In genomic region chr7:92843034-92843760, GRCh38 we compare ENCODE assay signal across 23 cellular contexts. TPM values are rescaled to one million over a fixed set of nuclear protein-coding genes. Genes with fewer than 3 reads are reported as not detected.
DNase-seq lines count a peak whose midpoint lies in the region; ATAC-seq, FAIRE-seq and TF ChIP-seq lines count a peak whose summit lies in the region.
"Had no signal": no experiment of that assay in that cellular context is flagged by ENCODE, and none has a peak within 500 bp of the region (broad histone marks: within the 10 kb centered on the region; RNA-seq: fewer than 3 reads in every experiment).

No MANE protein-coding gene starts in this region.

- H3K4me3 ChIP-seq in AG04449 (ENCODE audit: low read depth, low read length) (no peak overlapping the region), K562 (no peak overlapping the region), mesenchymal stem cell (ENCODE audit: insufficient read depth in 1 of 2, low read depth in 1 of 2, low read length in 2 of 2) (no peak overlapping the region)
- H3K4me3 ChIP-seq: ascending aorta, gastrocnemius medialis, GM12878, HAP-1 had no signal

- no peak overlapping the region for H2BK15ac ChIP-seq in mesenchymal stem cell (ENCODE audit: low read depth, poor library complexity, severe bottlenecking)

- ATAC-seq in K562, result peak; percentile 27; the same call in 2 of the 3 replicates
- ATAC-seq: activated T-helper 17 cell treated with anti-CD3 and anti-CD28 coated beads, Interleukin-2, amount 50 U/mL, for 72 hours; gastrocnemius medialis; GM12878 had no signal

- H3K27ac ChIP-seq in KOPT-K1 (ENCODE audit: low read depth, low read length, poor library complexity, severe bottlenecking) (peak overlapping the region; percentile 98), K562 (ENCODE audit: extremely low read depth, low read depth, low read length) (no peak overlapping the region), mesenchymal stem cell (ENCODE audit: low read length, poor library complexity, severe bottlenecking) (no peak overlapping the region)
- H3K27ac ChIP-seq: ascending aorta, epithelial cell of prostate, gastrocnemius medialis had no signal

- TF ChIP-seq EP300 in K562 (IDR thresholded peaks at IDR 0.05; ENCODE audit: low read length), result no peak

- H4K8ac ChIP-seq in mesenchymal stem cell (ENCODE audit: low read length), result no peak overlapping the region

- H2AK5ac ChIP-seq in mesenchymal stem cell (ENCODE audit: low read length, severe bottlenecking), result no peak overlapping the region

- WGBS in K562 (ENCODE audit: insufficient coverage, low coverage, missing lambda C conversion rate), result 82% methylated on average over 4 of the region's 4 CpGs
- 85% methylated on average over 4 of the region's 4 CpGs for WGBS in mesenchymal stem cell

- H3K4me1 ChIP-seq in K562 (replicated peaks in 1 of 2; ENCODE audit: control insufficient read depth in 2 of 2, insufficient read depth in 2 of 2, low read length in 2 of 2) (no peaks in the 10 kb centered on the region; a peak in 2 of 5 replicates), mesenchymal stem cell (ENCODE audit: control insufficient read depth, insufficient read depth, low read depth, low read length) (peaks cover 1% of the 10 kb centered on the region)
- H3K4me1 ChIP-seq: ascending aorta, gastrocnemius medialis, HAP-1 had no signal

- no peak overlapping the region for H3K14ac ChIP-seq in mesenchymal stem cell (ENCODE audit: low read length in 2 of 2)

- TF ChIP-seq POLR2A in K562 (conservative IDR thresholded peaks at IDR 0.05), result no peak

- no peaks in the 10 kb centered on the region for H3K9me3 ChIP-seq in KOPT-K1 (ENCODE audit: insufficient read depth, low read length, poor library complexity, severe bottlenecking)
- no peaks in the 10 kb centered on the region for H3K9me3 ChIP-seq in K562 (replicated peaks; ENCODE audit: control insufficient read depth, insufficient read depth, low read depth, low read length)
- H3K9me3 ChIP-seq in mesenchymal stem cell (ENCODE audit: control insufficient read depth, low read length), result no peaks in the 10 kb centered on the region
- H3K9me3 ChIP-seq: ascending aorta, gastrocnemius medialis, HAP-1 had no signal

- H3K36me3 ChIP-seq in KOPT-K1 (ENCODE audit: insufficient read depth, low read length) (peaks cover 37% of the 10 kb centered on the region), K562 (ENCODE audit: control insufficient read depth, insufficient read depth, low read length) (no peaks in the 10 kb centered on the region), mesenchymal stem cell (ENCODE audit: control insufficient read depth in 1 of 2, insufficient read depth in 2 of 2, low read depth in 1 of 2, low read length in 2 of 2) (no peaks in the 10 kb centered on the region)
- H3K36me3 ChIP-seq: ascending aorta, gastrocnemius medialis, HAP-1 had no signal

- CTCF ChIA-PET in AG04449 (lab: Yijun Ruan, JAX) (no interaction called here), K562 (lab: Yijun Ruan, JAX; ENCODE audit: low intra/inter-chr PET ratio) (no interaction called here)

- H4K20me1 ChIP-seq in K562 (replicated peaks; ENCODE audit: control insufficient read depth, insufficient read depth, low read length), result no peaks in the 10 kb centered on the region

- TF ChIP-seq CTCF in AG04449 (IDR thresholded peaks at IDR 0.05; ENCODE audit: insufficient read depth, low read length, missing control alignments) (no peak), K562 (IDR thresholded peaks at IDR 0.05 in 2 of 3, conservative IDR thresholded peaks at IDR 0.05 in 1 of 3; ENCODE audit: insufficient read depth in 2 of 3, low read depth in 1 of 3, low read length in 3 of 3) (no peak)

- H2BK12ac ChIP-seq in mesenchymal stem cell (ENCODE audit: low read length in 2 of 2), result no peak overlapping the region

- POLR2A ChIA-PET in AG04449 (lab: Yijun Ruan, JAX), result interaction anchor here (0.7 kb wide), 1 partner anchor 201 kb away, joined by 3 read pairs; no protein-coding TSS in a partner anchor
- POLR2A ChIA-PET in K562 (lab: Yijun Ruan, JAX), result interaction anchor here (0.6 to 0.7 kb wide), 2 partner anchors 1257 to 1586 kb away, joined by 3 read pairs; no protein-coding TSS in a partner anchor

- H2AFZ ChIP-seq in K562 (ENCODE audit: low read depth, low read length) (no peak overlapping the region), mesenchymal stem cell (ENCODE audit: low read depth, low read length) (no peak overlapping the region)

- intact Hi-C loops in K562 (cut with micrococcal nuclease), result no loop called here

- H3K27me3 ChIP-seq in K562 (ENCODE audit: control insufficient read depth in 2 of 2, insufficient read depth in 2 of 2, low read length in 2 of 2) (no peaks in the 10 kb centered on the region), mesenchymal stem cell (ENCODE audit: control insufficient read depth in 1 of 2, insufficient read depth in 1 of 2, low read length in 2 of 2) (no peaks in the 10 kb centered on the region)
- H3K27me3 ChIP-seq: ascending aorta, gastrocnemius medialis had no signal

- in situ Hi-C loops in K562 (cut with MboI), result no loop called here

- H2BK5ac ChIP-seq in mesenchymal stem cell (ENCODE audit: low read depth, low read length, poor library complexity, severe bottlenecking), result no peak overlapping the region

- no peak overlapping the region for H3K4ac ChIP-seq in mesenchymal stem cell (ENCODE audit: low read depth in 1 of 2, low read length in 2 of 2)

- FAIRE-seq in K562 (lab: Jason Lieb, UNC), result no peak
- FAIRE-seq: GM12878 had no signal

- H3K9ac ChIP-seq in K562 (ENCODE audit: insufficient read depth in 1 of 2, low read depth in 2 of 2, low read length in 2 of 2) (no peak overlapping the region), mesenchymal stem cell (ENCODE audit: low read length) (no peak overlapping the region)

- H4K91ac ChIP-seq in mesenchymal stem cell (ENCODE audit: low read length), result no peak overlapping the region

- H3K79me2 ChIP-seq in K562 (ENCODE audit: control insufficient read depth, insufficient read depth, low read length), result no peaks in the 10 kb centered on the region

- no peak overlapping the region for H2BK120ac ChIP-seq in mesenchymal stem cell (ENCODE audit: low read depth, low read length)

- no peaks in the 10 kb centered on the region for H3K9me1 ChIP-seq in K562 (ENCODE audit: control insufficient read depth, insufficient read depth, low read length)

- TF ChIP-seq RAD21 in K562 (CRISPR knock-in tag; conservative IDR thresholded peaks at IDR 0.05 in 1 of 2, IDR thresholded peaks at IDR 0.05 in 1 of 2), result no peak

- no peak overlapping the region for H3K23ac ChIP-seq in mesenchymal stem cell (ENCODE audit: low read length in 2 of 2)

- no peak overlapping the region for H3K18ac ChIP-seq in mesenchymal stem cell (ENCODE audit: low read depth in 1 of 2, low read length in 2 of 2)

- DNase-seq in AG04449 (ENCODE audit: low read depth, low spot score) (peak; percentile 74), K562 (ENCODE audit: extremely low read depth in 1 of 4, low spot score in 3 of 4) (peak in 2 of 4 experiments; percentile 21 to 30), mesenchymal stem cell (peak; percentile 17), iPS-NIHi11 (ENCODE audit: low spot score) (no peak), NCI-H1092 treated with DMSO at 0.1 percent for 48 hours (lab: John Stamatoyannopoulos, UW) (no peak), iPS-NIHi7 (ENCODE audit: extremely low spot score) (no peak)
- no peak for DNase-seq in activated CD8-positive, alpha-beta memory T cell treated with anti-CD3 and anti-CD28 coated beads, Interleukin-2, amount 50 U/mL, for 48 hours
- DNase-seq: activated B cell treated with CpG ODN at 0.5 μM for 24 hours; cerebellar nuclear complex; DMS53; gastrocnemius medialis; NCI-H1105; NCI-H1930; NCI-H345; NCI-H748 treated with DMSO at 0.1 percent for 48 hours; stimulated activated CD8-positive, alpha-beta memory T cell treated with anti-CD3 and anti-CD28 coated beads, Interleukin-4, amount 100 ng/mL, for 48 hours; T1000 had no signal

- no TSS peak for BruUV-seq in K562 (replicated peaks; lab: Mats Ljungman, UMichigan)

- peaks cover 2% of the 10 kb centered on the region for H3K79me1 ChIP-seq in mesenchymal stem cell (replicated peaks; ENCODE audit: low read length, poor library complexity, severe bottlenecking)

- H3K4me2 ChIP-seq in K562 (ENCODE audit: insufficient read depth, low read length), result no peak overlapping the region
- H3K4me2 ChIP-seq in mesenchymal stem cell (ENCODE audit: low read length, poor library complexity, severe bottlenecking), result no peak overlapping the region

TF ChIP-seq in K562, 482 proteins besides CTCF, POLR2A, EP300 and RAD21 (continues in another document):
- TF ChIP-seq HOMEZ (CRISPR knock-in tag; IDR thresholded peaks at IDR 0.05), result no peak

RNA-seq across cellular contexts. Expression of gene CDK6, which starts 6.8 kb away (rescaled TPM):
- 85.3 and 114 TPM in 2 replicates for total RNA-seq in K562 (2011; cell fraction: chromatin; rRNA removed; ENCODE audit: low replicate concordance)
- total RNA-seq in K562 (2011; cell fraction: nucleolus; rRNA removed), result 56.5 and 61.6 TPM in 2 replicates
- total RNA-seq in K562 (2011; cell fraction: nucleoplasm; rRNA removed), result 58.1 and 77.3 TPM in 2 replicates
- total RNA-seq in K562 (2014; rRNA removed) (90.8 and 91.6 TPM in 2 replicates), K562 (2014; rRNA removed; fragmentation: Illumina TruSeq; extraction: Trizol) (77.8 and 81.9 TPM in 2 replicates), K562 (2015; rRNA removed; fragmentation: Illumina TruSeq; extraction: Trizol) (62.2 and 63.9 TPM in 2 replicates), K562 (2021) (97.9 and 109 TPM in 2 replicates)
- polyA plus RNA-seq in K562 (2011; rRNA removed) (37.2 and 39.0 TPM in 2 replicates), K562 (2014; fragmentation: Illumina TruSeq; extraction: Trizol) (37.1 and 44.4 TPM in 2 replicates), K562 (2014; fragmentation: Nextera tagmentation; extraction: Ambion mirVana) (10 to 100 TPM in 1 of 2 experiments, 1 to 10 TPM in 1; 7.6 to 15.0 TPM), K562 (2014; rRNA removed) (24.5 and 27.3 TPM in 2 replicates)
- polyA plus RNA-seq in K562 (2011; cell fraction: cytosol; rRNA removed), result 26.0 and 31.7 TPM in 2 replicates
- 39.8 and 46.6 TPM in 2 replicates for polyA plus RNA-seq in K562 (2011; cell fraction: nucleus; rRNA removed)
- 14.5 and 19.6 TPM in 2 replicates for polyA plus RNA-seq in K562 (2012)
- 108 and 112 TPM in 2 replicates for polyA minus RNA-seq in K562 (2011; rRNA and poly(A)+ RNA removed)
- 119 and 123 TPM in 2 replicates for polyA minus RNA-seq in K562 (2011; cell fraction: cytosol; rRNA and poly(A)+ RNA removed)
- 84.6 and 94.7 TPM in 2 replicates for polyA minus RNA-seq in K562 (2011; cell fraction: nucleus; rRNA and poly(A)+ RNA removed)
- polyA plus RNA-seq in mesenchymal stem cell (2013, experiment 1 of 2), result 14.4 TPM
- polyA plus RNA-seq in mesenchymal stem cell (2013, experiment 2 of 2), result 14.4 TPM

Comparison
In these comparisons a context has a peak if more than half of its experiments do, and no peak if none do; other contexts are left out.
1. DNase-seq: peak in AG04449 (single experiment) and mesenchymal stem cell (single experiment); none in activated CD8-positive, alpha-beta memory T cell treated with anti-CD3 and anti-CD28 coated beads, Interleukin-2, amount 50 U/mL, for 48 hours (single experiment), iPS-NIHi11 (single experiment), NCI-H1092 treated with DMSO at 0.1 percent for 48 hours (single experiment) and iPS-NIHi7 (single experiment).